1 cellular context compared by ENCODE assay signal in genomic region chr4:102344520-102344954, GRCh38.
A peak's percentile ranks its signal among the peaks of the same experiment; 100 is the strongest.
TF ChIP-seq lines count a peak whose summit lies in the region.

No MANE protein-coding gene starts in this region.

TF ChIP-seq in K562, 482 proteins besides CTCF, POLR2A, EP300 and RAD21 (continued from another document and continues in another):
- TF ChIP-seq SIX5 (IDR thresholded peaks at IDR 0.05; ENCODE audit: borderline replicate concordance in 1 of 2, insufficient read depth in 1 of 2, low read depth in 1 of 2, low read length in 2 of 2) (no peak), FOS (IDR thresholded peaks at IDR 0.05; ENCODE audit: extremely low read depth, insufficient read length) (no peak), ESRRB (CRISPR knock-in tag; IDR thresholded peaks at IDR 0.05; ENCODE audit: borderline replicate concordance) (no peak), IRF9 (tag; IDR thresholded peaks at IDR 0.05) (no peak), MTA2 (IDR thresholded peaks at IDR 0.05; ENCODE audit: low read depth) (no peak), ZNF592 (IDR thresholded peaks at IDR 0.05) (peak; percentile 62; the same call in 1 of the 2 replicates), TBP (optimal IDR thresholded peaks at IDR 0.05; ENCODE audit: low read depth, low read length) (peak; percentile 19), MBD2 (IDR thresholded peaks at IDR 0.05; ENCODE audit: borderline replicate concordance, low read depth) (no peak), SP2 (IDR thresholded peaks at IDR 0.05; ENCODE audit: extremely low read depth, low read depth, low read length, poor library complexity, severe bottlenecking) (no peak), HNRNPLL (IDR thresholded peaks at IDR 0.05; ENCODE audit: low read depth, low read length, poor library complexity, severe bottlenecking) (no peak), ZBTB7A (IDR thresholded peaks at IDR 0.05; ENCODE audit: borderline replicate concordance, control insufficient read depth, low read depth, low read length) (peak; percentile 29; the same call in 1 of the 2 replicates), SRF (CRISPR knock-in tag; IDR thresholded peaks at IDR 0.05) (no peak), DPF2 (IDR thresholded peaks at IDR 0.05) (no peak), SAFB (IDR thresholded peaks at IDR 0.05; ENCODE audit: borderline replicate concordance, low read depth, low read length) (peak; percentile 33; the same call in 1 of the 2 replicates), BCLAF1 (IDR thresholded peaks at IDR 0.05; ENCODE audit: borderline replicate concordance in 1 of 2, control insufficient read depth in 1 of 2, low read depth in 2 of 2, low read length in 1 of 2) (no peak), SIRT6 (IDR thresholded peaks at IDR 0.05; ENCODE audit: low read depth, low read length) (no peak), MYC (IDR thresholded peaks at IDR 0.05; ENCODE audit: low read depth, low read length) (peak; percentile 75), MYC (CRISPR knock-in tag; IDR thresholded peaks at IDR 0.05; ENCODE audit: borderline replicate concordance, low read depth) (no peak), MNT (conservative IDR thresholded peaks at IDR 0.05) (peak in 1 of 2 experiments; percentile 37; a peak in 1 of 4 replicates), MAX (CRISPR knock-in tag; IDR thresholded peaks at IDR 0.05) (peak; percentile 73), CEBPZ (IDR thresholded peaks at IDR 0.05; ENCODE audit: borderline replicate concordance, low read depth, low read length) (no peak), EHMT2 (IDR thresholded peaks at IDR 0.05) (no peak), ID3 (CRISPR knock-in tag; IDR thresholded peaks at IDR 0.05) (no peak), ID3 (tag; IDR thresholded peaks at IDR 0.05) (0 out of 2 replicates have a peak, but pooled peaks have one; percentile 60), ZNF12 (CRISPR knock-in tag; IDR thresholded peaks at IDR 0.05) (peak; percentile 32; the same call in 1 of the 2 replicates), ZNF212 (CRISPR knock-in tag; IDR thresholded peaks at IDR 0.05) (no peak), TAF1 (IDR thresholded peaks at IDR 0.05; ENCODE audit: control insufficient read depth, extremely low read depth, insufficient read depth, low read length, severe bottlenecking) (peak; percentile 69), NUFIP1 (IDR thresholded peaks at IDR 0.05; ENCODE audit: partially characterized antibody) (no peak), RBBP5 (IDR thresholded peaks at IDR 0.05; ENCODE audit: borderline replicate concordance, insufficient read depth, low read length, poor library complexity, severe bottlenecking) (peak; percentile 84), E2F1 (CRISPR knock-in tag; IDR thresholded peaks at IDR 0.05) (0 out of 2 replicates have a peak, but pooled peaks have one; percentile 27), CHD4 (IDR thresholded peaks at IDR 0.05; ENCODE audit: insufficient read depth, insufficient replicate concordance, low read depth, low read length, poor library complexity, severe bottlenecking) (no peak), STAT5B (CRISPR knock-in tag; IDR thresholded peaks at IDR 0.05) (no peak), ZNF239 (CRISPR knock-in tag; IDR thresholded peaks at IDR 0.05) (no peak), ZNF277 (CRISPR knock-in tag; IDR thresholded peaks at IDR 0.05; ENCODE audit: borderline replicate concordance) (no peak), ZNF561 (CRISPR knock-in tag; conservative IDR thresholded peaks at IDR 0.05) (no peak), EP400 (IDR thresholded peaks at IDR 0.05) (no peak), TEAD2 (tag; IDR thresholded peaks at IDR 0.05) (no peak), HDAC6 (IDR thresholded peaks at IDR 0.05; ENCODE audit: low read depth, low read length) (0 out of 2 replicates have a peak, but pooled peaks have one; percentile 46), PURB (CRISPR knock-in tag; IDR thresholded peaks at IDR 0.05; ENCODE audit: low read depth) (no peak), ZNF644 (tag; IDR thresholded peaks at IDR 0.05; ENCODE audit: low read depth) (0 out of 2 replicates have a peak, but pooled peaks have one; percentile 17), TCF7 (IDR thresholded peaks at IDR 0.05; ENCODE audit: borderline replicate concordance) (no peak), POLR2AphosphoS2 (IDR thresholded peaks at IDR 0.05; ENCODE audit: low read length) (no peak), ZKSCAN3 (CRISPR knock-in tag; IDR thresholded peaks at IDR 0.05) (no peak), HLTF (IDR thresholded peaks at IDR 0.05) (peak; percentile 5; the same call in 1 of the 2 replicates), FOXK1 (CRISPR knock-in tag; IDR thresholded peaks at IDR 0.05; ENCODE audit: borderline replicate concordance) (no peak)
